ENCODE assay signal across 1 cellular context in genomic region chr12:46462641-46463355, GRCh38.
TF ChIP-seq lines count a peak whose summit lies in the region.

No MANE protein-coding gene starts in this region.

TF ChIP-seq in HEK293, 187 proteins besides CTCF, POLR2A, EP300 and RAD21 (continued from another document):
- TF ChIP-seq ZNF335 (tag by site-specific recombination; conservative IDR thresholded peaks at IDR 0.05) (peak; percentile 12; the same call in 1 of the 2 replicates), ZNF600 (tag by site-specific recombination; IDR thresholded peaks at IDR 0.05) (0 out of 2 replicates have a peak, but pooled peaks have one; percentile 1)
- TF ChIP-seq, protein P1, sequence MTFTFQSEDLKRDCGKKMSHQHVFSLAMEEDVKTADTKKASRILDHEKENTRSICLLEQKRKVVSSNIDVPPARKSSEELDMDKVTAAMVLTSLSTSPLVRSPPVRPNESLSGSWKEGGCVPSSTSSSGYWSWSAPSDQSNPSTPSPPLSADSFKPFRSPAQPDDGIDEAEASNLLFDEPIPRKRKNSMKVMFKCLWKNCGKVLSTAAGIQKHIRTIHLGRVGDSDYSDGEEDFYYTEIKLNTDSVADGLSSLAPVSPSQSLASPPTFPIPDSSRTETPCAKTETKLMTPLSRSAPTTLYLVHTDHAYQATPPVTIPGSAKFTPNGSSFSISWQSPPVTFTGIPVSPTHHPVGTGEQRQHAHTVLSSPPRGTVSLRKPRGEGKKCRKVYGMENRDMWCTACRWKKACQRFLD (tag by site-specific recombination; IDR thresholded peaks at IDR 0.05): no peak
